16 cellular contexts compared by ENCODE assay signal in genomic region chr10:68032113-68032512, GRCh38. TPM values are rescaled to one million over a fixed set of nuclear protein-coding genes. Genes with fewer than 3 reads are reported as not detected.
DNase-seq lines count a peak whose midpoint lies in the region; ATAC-seq, FAIRE-seq and TF ChIP-seq lines count a peak whose summit lies in the region.
"Had no signal": no experiment of that assay in that cellular context is flagged by ENCODE, and none has a peak within 500 bp of the region (broad histone marks: within the 10 kb centered on the region; RNA-seq: fewer than 3 reads in every experiment).

No MANE protein-coding gene starts in this region.

- no peak for ATAC-seq in effector memory CD8-positive, alpha-beta T cell (replicated peaks)
- ATAC-seq: PC-3 had no signal

- intact Hi-C loops in tibial artery (cut with DNase I; ENCODE audit: low total_unique reads): no loop called here

- H3K4me2 ChIP-seq in GM23248 (ENCODE audit: unreplicated experiment): no peak overlapping the region
- H3K4me2 ChIP-seq in hepatocyte: no peak overlapping the region

- peaks cover 0 to 11% of the 10 kb centered on the region in 2 donors for H3K4me1 Mint-ChIP-seq in effector memory CD8-positive, alpha-beta T cell (ENCODE audit: low read depth in 2 of 2)
- H3K4me1 Mint-ChIP-seq: B cell had no signal

- H4K20me1 ChIP-seq in GM23248 (ENCODE audit: insufficient read depth) (no peaks in the 10 kb centered on the region), hepatocyte (ENCODE audit: insufficient read depth, poor library complexity, severe bottlenecking) (no peaks in the 10 kb centered on the region)

- H3K27ac ChIP-seq in GM23248 (peak overlapping the region; percentile 25), hepatocyte (no peak overlapping the region), tibial artery (no peak overlapping the region)
- H3K27ac ChIP-seq: SJCRH30 had no signal

- peak overlapping the region in 1 of 2 donors; percentile 65 for H3K27ac Mint-ChIP-seq in effector memory CD8-positive, alpha-beta T cell
- H3K27ac Mint-ChIP-seq: B cell, IgD-negative memory B cell had no signal

- H3K27me3 Mint-ChIP-seq in effector memory CD8-positive, alpha-beta T cell: no peaks in the 10 kb centered on the region
- H3K27me3 Mint-ChIP-seq: B cell; CD4-positive, CD25-positive, alpha-beta regulatory T cell; IgD-negative memory B cell had no signal

- H3K9me3 ChIP-seq in GM23248 (ENCODE audit: low read depth) (no peaks in the 10 kb centered on the region), hepatocyte (ENCODE audit: low read depth) (no peaks in the 10 kb centered on the region), tibial artery (no peaks in the 10 kb centered on the region)
- H3K9me3 ChIP-seq: Caco-2, SJCRH30 had no signal

- H3K27me3 ChIP-seq in GM23248 (replicated peaks; ENCODE audit: insufficient read depth): no peaks in the 10 kb centered on the region
- no peaks in the 10 kb centered on the region for H3K27me3 ChIP-seq in hepatocyte
- H3K27me3 ChIP-seq in tibial artery: no peaks in the 10 kb centered on the region
- H3K27me3 ChIP-seq: SJCRH30 had no signal

- H2AFZ ChIP-seq in GM23248 (no peak overlapping the region), hepatocyte (no peak overlapping the region)

- no peak overlapping the region for H3K4me3 Mint-ChIP-seq in effector memory CD8-positive, alpha-beta T cell
- H3K4me3 Mint-ChIP-seq: B cell; CD4-positive, CD25-positive, alpha-beta regulatory T cell; IgD-negative memory B cell had no signal

- peaks cover 56% of the 10 kb centered on the region for H3K36me3 Mint-ChIP-seq in effector memory CD8-positive, alpha-beta T cell (ENCODE audit: insufficient read depth)

- 94 to 99% methylated on average over 2 of the region's 2 CpGs for WGBS in GM23248 (ENCODE audit: low coverage in 1 of 2, low lambda C conversion rate in 2 of 2, missing lambda C conversion rate in 2 of 2), 2 experiments
- WGBS in hepatocyte (ENCODE audit: low lambda C conversion rate, missing lambda C conversion rate): 95% methylated on average over 2 of the region's 2 CpGs

- no peaks in the 10 kb centered on the region for H3K9me3 Mint-ChIP-seq in effector memory CD8-positive, alpha-beta T cell
- H3K9me3 Mint-ChIP-seq: CD4-positive, CD25-positive, alpha-beta regulatory T cell; IgD-negative memory B cell had no signal

- FAIRE-seq in frontal cortex (lab: Jason Lieb, UNC): no peak

- TF ChIP-seq CTCF in hepatocyte (IDR thresholded peaks at IDR 0.05; ENCODE audit: poor library complexity) (no peak), tibial artery (IDR thresholded peaks at IDR 0.05) (no peak)

- peaks cover 92% of the 10 kb centered on the region for H3K36me3 ChIP-seq in GM23248 (ENCODE audit: low read depth)
- no peaks in the 10 kb centered on the region for H3K36me3 ChIP-seq in hepatocyte (replicated peaks; ENCODE audit: insufficient read depth, low read depth)
- H3K36me3 ChIP-seq in tibial artery: peaks cover 17 to 45% (median 35%) of the 10 kb centered on the region in 3 donors
- H3K36me3 ChIP-seq: SJCRH30 had no signal

- DNase-seq in GM23248: no peak
- peak; percentile 68 for DNase-seq in OCI-M1 (lab: John Stamatoyannopoulos, UW)
- peak; percentile 11 for DNase-seq in hepatocyte (ENCODE audit: low spot score)
- DNase-seq in stimulated activated CD4-positive, alpha-beta T cell treated with anti-CD3 and anti-CD28 coated beads, Interleukin-15, amount 100 ng/mL, for 24 hours: no peak
- DNase-seq in effector memory CD8-positive, alpha-beta T cell: no peak
- no peak for DNase-seq in frontal cortex (ENCODE audit: low spot score in 2 of 2)
- no peak for DNase-seq in tibial artery
- DNase-seq: Caco-2; CD4-positive, CD25-positive, alpha-beta regulatory T cell; DMS153; GOT3; NCI-H187 treated with DMSO at 0.1 percent for 48 hours; PC-3; SJCRH30 had no signal

- peaks cover 8% of the 10 kb centered on the region; the same call in 1 of the 2 replicates for H3K4me1 ChIP-seq in GM23248 (ENCODE audit: insufficient read depth)
- H3K4me1 ChIP-seq in hepatocyte (ENCODE audit: insufficient read depth): no peaks in the 10 kb centered on the region
- H3K4me1 ChIP-seq in tibial artery: no peaks in the 10 kb centered on the region
- H3K4me1 ChIP-seq: Caco-2, SJCRH30 had no signal

- in situ Hi-C loops in GM23248 (cut with MboI): no loop called here

- H3K79me2 ChIP-seq in GM23248 (ENCODE audit: insufficient read depth) (peaks cover 94% of the 10 kb centered on the region), hepatocyte (no peaks in the 10 kb centered on the region)

- H3K4me3 ChIP-seq in GM23248 (no peak overlapping the region), hepatocyte (no peak overlapping the region), tibial artery (no peak overlapping the region)
- H3K4me3 ChIP-seq: SJCRH30 had no signal

- H3K9me2 ChIP-seq in GM23248 (ENCODE audit: insufficient read depth) (no peaks in the 10 kb centered on the region), hepatocyte (replicated peaks; ENCODE audit: insufficient read depth) (no peaks in the 10 kb centered on the region)

- H3K9ac ChIP-seq in GM23248: no peak overlapping the region

- H3F3A ChIP-seq in GM23248 (ENCODE audit: insufficient read depth): peaks cover 79% of the 10 kb centered on the region

RNA-seq across cellular contexts. Expression of gene HERC4, which starts 43.0 kb away (rescaled TPM):
- total RNA-seq in GM23248 (2014; rRNA removed; shearing (Covaris generic)): 228 and 289 TPM in 2 replicates
- polyA plus RNA-seq in GM23248 (2016; fragmentation: Nextera tagmentation; extraction: Ambion mirVana) (116 and 127 TPM in 2 replicates), hepatocyte (21.4 and 23.3 TPM in 2 replicates)
- total RNA-seq in hepatocyte (46.8 and 54.0 TPM in 2 replicates), frontal cortex (72.6 TPM)

Comparison
In these comparisons a context has a peak if more than half of its experiments do, and no peak if none do; other contexts are left out.
1. DNase-seq: peak in OCI-M1 (single experiment) and hepatocyte (single experiment); none in GM23248 (single experiment), stimulated activated CD4-positive, alpha-beta T cell treated with anti-CD3 and anti-CD28 coated beads, Interleukin-15, amount 100 ng/mL, for 24 hours (single experiment), effector memory CD8-positive, alpha-beta T cell (0 of 3), frontal cortex (0 of 2) and tibial artery (0 of 2).